Comparison of ENCODE assay signal across 1 cellular context in genomic region chr17:41905172-41905571, GRCh38.
TF ChIP-seq lines count a peak whose summit lies in the region.

No MANE protein-coding gene starts in this region.

TF ChIP-seq in HepG2, 621 proteins besides CTCF, POLR2A, EP300 and RAD21 (continued from another document and continues in another):
- TF ChIP-seq ZHX2 (IDR thresholded peaks at IDR 0.05; ENCODE audit: low read depth) (0 out of 2 replicates have a peak, but pooled peaks have one; percentile 17), ZHX2 (CRISPR knock-in tag; IDR thresholded peaks at IDR 0.05; ENCODE audit: borderline replicate concordance) (no peak), KDM2A (CRISPR knock-in tag; IDR thresholded peaks at IDR 0.05; ENCODE audit: borderline replicate concordance, low read depth) (no peak), ZNF530 (CRISPR knock-in tag; IDR thresholded peaks at IDR 0.05; ENCODE audit: low read depth) (no peak), REL (CRISPR knock-in tag; conservative IDR thresholded peaks at IDR 0.05) (no peak), ZNF326 (CRISPR knock-in tag; IDR thresholded peaks at IDR 0.05; ENCODE audit: borderline replicate concordance) (no peak), ZNF580 (CRISPR knock-in tag; IDR thresholded peaks at IDR 0.05; ENCODE audit: borderline replicate concordance, low read depth) (no peak), KMT2A (CRISPR knock-in tag; IDR thresholded peaks at IDR 0.05) (0 out of 2 replicates have a peak, but pooled peaks have one; percentile 18), ZUFSP (CRISPR knock-in tag; IDR thresholded peaks at IDR 0.05; ENCODE audit: borderline replicate concordance) (no peak), RCOR2 (CRISPR knock-in tag; IDR thresholded peaks at IDR 0.05) (no peak), ZNF878 (CRISPR knock-in tag; IDR thresholded peaks at IDR 0.05) (no peak), ZNF276 (CRISPR knock-in tag; IDR thresholded peaks at IDR 0.05; ENCODE audit: low read depth) (peak; percentile 84; the same call in 1 of the 2 replicates), FOXP4 (CRISPR knock-in tag; IDR thresholded peaks at IDR 0.05) (no peak), PHF21A (CRISPR knock-in tag; IDR thresholded peaks at IDR 0.05) (0 out of 2 replicates have a peak, but pooled peaks have one; percentile 32), ZNF232 (CRISPR knock-in tag; IDR thresholded peaks at IDR 0.05; ENCODE audit: borderline replicate concordance) (no peak), U2AF2 (IDR thresholded peaks at IDR 0.05; ENCODE audit: low read depth, low read length) (no peak), ESRRA (CRISPR knock-in tag; IDR thresholded peaks at IDR 0.05; ENCODE audit: low read depth) (no peak), ZNF788 (CRISPR knock-in tag; IDR thresholded peaks at IDR 0.05; ENCODE audit: borderline replicate concordance) (0 out of 2 replicates have a peak, but pooled peaks have one; percentile 25), ZNF672 (CRISPR knock-in tag; IDR thresholded peaks at IDR 0.05) (no peak), IRF2 (CRISPR knock-in tag; IDR thresholded peaks at IDR 0.05) (no peak), ZNF451 (CRISPR knock-in tag; IDR thresholded peaks at IDR 0.05) (no peak), ZNF414 (CRISPR knock-in tag; IDR thresholded peaks at IDR 0.05) (no peak), TEAD3 (CRISPR knock-in tag; optimal IDR thresholded peaks at IDR 0.05; ENCODE audit: borderline replicate concordance) (no peak), PAXIP1 (CRISPR knock-in tag; conservative IDR thresholded peaks at IDR 0.05) (peak; percentile 67), ZNF547 (CRISPR knock-in tag; IDR thresholded peaks at IDR 0.05) (no peak), ZNF567 (CRISPR knock-in tag; IDR thresholded peaks at IDR 0.05; ENCODE audit: borderline replicate concordance) (no peak), PTBP1 (IDR thresholded peaks at IDR 0.05; ENCODE audit: low read depth, low read length, poor library complexity, severe bottlenecking) (no peak), ZNF362 (CRISPR knock-in tag; IDR thresholded peaks at IDR 0.05; ENCODE audit: borderline replicate concordance) (no peak), MTF1 (CRISPR knock-in tag; IDR thresholded peaks at IDR 0.05) (no peak), ZNF776 (CRISPR knock-in tag; IDR thresholded peaks at IDR 0.05) (no peak), NR1H2 (CRISPR knock-in tag; IDR thresholded peaks at IDR 0.05; ENCODE audit: borderline replicate concordance, low read depth) (no peak), GMEB1 (CRISPR knock-in tag; IDR thresholded peaks at IDR 0.05; ENCODE audit: borderline replicate concordance) (no peak), ZGPAT (CRISPR knock-in tag; IDR thresholded peaks at IDR 0.05) (no peak), YY1 (IDR thresholded peaks at IDR 0.05; ENCODE audit: insufficient read depth, insufficient replicate concordance, low read depth, low read length) (no peak), HOXA9 (CRISPR knock-in tag; IDR thresholded peaks at IDR 0.05; ENCODE audit: borderline replicate concordance) (no peak), NFKBIZ (CRISPR knock-in tag; IDR thresholded peaks at IDR 0.05) (no peak), ZNF570 (CRISPR knock-in tag; IDR thresholded peaks at IDR 0.05; ENCODE audit: borderline replicate concordance) (no peak), MIER3 (CRISPR knock-in tag; IDR thresholded peaks at IDR 0.05; ENCODE audit: borderline replicate concordance) (no peak), ISL2 (CRISPR knock-in tag; IDR thresholded peaks at IDR 0.05) (no peak), KLF12 (CRISPR knock-in tag; IDR thresholded peaks at IDR 0.05; ENCODE audit: borderline replicate concordance) (no peak)
